Comparison of ENCODE assay signal across 8 cellular contexts in genomic region chr19:18464646-18465045, GRCh38. TPM values are rescaled to one million over a fixed set of nuclear protein-coding genes. Genes with fewer than 3 reads are reported as not detected.
DNase-seq lines count a peak whose midpoint lies in the region; ATAC-seq, FAIRE-seq and TF ChIP-seq lines count a peak whose summit lies in the region.

No MANE protein-coding gene starts in this region.

- TF ChIP-seq CTCF in K562 (IDR thresholded peaks at IDR 0.05 in 2 of 3, conservative IDR thresholded peaks at IDR 0.05 in 1 of 3; ENCODE audit: insufficient read depth in 2 of 3, low read depth in 1 of 3, low read length in 3 of 3) (no peak), left lung (IDR thresholded peaks at IDR 0.05) (no peak), tibial nerve (IDR thresholded peaks at IDR 0.05) (peak in 1 of 5 experiments; percentile 5)

- H3K27me3 ChIP-seq in K562 (ENCODE audit: control insufficient read depth in 2 of 2, insufficient read depth in 2 of 2, low read length in 2 of 2) (no peaks in the 10 kb centered on the region), left lung (no peaks in the 10 kb centered on the region), tibial nerve (no peaks in the 10 kb centered on the region)

- H3K9me3 ChIP-seq in K562 (replicated peaks; ENCODE audit: control insufficient read depth, insufficient read depth, low read depth, low read length) (no peaks in the 10 kb centered on the region), left lung (no peaks in the 10 kb centered on the region), tibial nerve (no peaks in the 10 kb centered on the region)

- peak overlapping the region in 1 of 2 experiments; percentile 47; a peak in 2 of 4 replicates for H3K9ac ChIP-seq in K562 (ENCODE audit: insufficient read depth in 1 of 2, low read depth in 2 of 2, low read length in 2 of 2)

- CTCF ChIA-PET in K562 (lab: Yijun Ruan, JAX; ENCODE audit: low intra/inter-chr PET ratio) = no interaction called here

- H3K4me3 ChIP-seq in K562 (no peak overlapping the region), left lung (no peak overlapping the region), tibial nerve (no peak overlapping the region)

- H4K20me1 ChIP-seq in K562 (replicated peaks; ENCODE audit: control insufficient read depth, insufficient read depth, low read length) = peaks cover 29% of the 10 kb centered on the region

- intact Hi-C loops in K562 (cut with micrococcal nuclease) = loop anchor here (5.0 kb wide), 1 partner anchor 213 kb away; no protein-coding TSS in a partner anchor
- intact Hi-C loops in left lung (cut with DNase I) = loop anchor here in 1 of 2 donors (10.0 kb wide), 1 partner anchor 100 kb away; no protein-coding TSS in a partner anchor

- DNase-seq in NCI-H2171 treated with DMSO at 0.1 percent for 48 hours (lab: John Stamatoyannopoulos, UW) = peak; percentile 32
- no peak for DNase-seq in NCI-H2171 (lab: John Stamatoyannopoulos, UW)
- DNase-seq in K562 (ENCODE audit: extremely low read depth in 1 of 4, low spot score in 3 of 4) = no peak
- DNase-seq in left lung = peak; percentile 52 to 81
- peak; percentile 76 to 84 for DNase-seq in tibial nerve (ENCODE audit: low spot score in 2 of 2)
- DNase-seq in HK-2 (ENCODE audit: unreplicated experiment) = no peak

- WGBS in K562 (ENCODE audit: insufficient coverage, low coverage, missing lambda C conversion rate) = 54% methylated on average over 8 of the region's 8 CpGs
- 9% methylated on average over 6 to 7 of the region's 8 CpGs for WGBS in tibial nerve, 2 donors

- POLR2A ChIA-PET in K562 (lab: Yijun Ruan, JAX) = interaction anchor here (0.6 to 1.4 kb wide), 4 partner anchors 11 to 506 kb away, joined by 3 to 6 read pairs (median 3); no protein-coding TSS in a partner anchor

- H3K4me2 ChIP-seq in K562 (ENCODE audit: insufficient read depth, low read length) = no peak overlapping the region

- no peak overlapping the region for H2AFZ ChIP-seq in K562 (ENCODE audit: low read depth, low read length)

- in situ Hi-C loops in K562 (cut with MboI) = loop anchor here (5.0 kb wide), 1 partner anchor 213 kb away; no protein-coding TSS in a partner anchor

- no TSS peak for BruUV-seq in K562 (replicated peaks; lab: Mats Ljungman, UMichigan)

- H3K4me1 ChIP-seq in K562 (replicated peaks in 1 of 2; ENCODE audit: control insufficient read depth in 2 of 2, insufficient read depth in 2 of 2, low read length in 2 of 2) = peaks cover 0 to 64% of the 10 kb centered on the region in 2 experiments; a peak in 3 of 5 replicates
- peaks cover 15 to 51% of the 10 kb centered on the region in 2 donors for H3K4me1 ChIP-seq in left lung
- H3K4me1 ChIP-seq in tibial nerve = peaks cover 0 to 72% (median 34%) of the 10 kb centered on the region in 4 donors

- ATAC-seq in K562 (no peak), left lung (peak; percentile 79), HG03565 (IDR thresholded peaks at IDR 0.05; ENCODE audit: unreplicated experiment) (no peak), GM21529 (IDR thresholded peaks at IDR 0.05; ENCODE audit: unreplicated experiment) (no peak)

- TF ChIP-seq RAD21 in K562 (CRISPR knock-in tag; conservative IDR thresholded peaks at IDR 0.05 in 1 of 2, IDR thresholded peaks at IDR 0.05 in 1 of 2) = no peak

- no peak for TF ChIP-seq EP300 in K562 (IDR thresholded peaks at IDR 0.05; ENCODE audit: low read length)
- peak in 1 of 2 donors; percentile 75 for TF ChIP-seq EP300 in tibial nerve (IDR thresholded peaks at IDR 0.05)

- H3K36me3 ChIP-seq in K562 (ENCODE audit: control insufficient read depth, insufficient read depth, low read length) (peaks cover 47% of the 10 kb centered on the region), left lung (peaks cover 0 to 64% of the 10 kb centered on the region in 2 donors), tibial nerve (peaks cover 4 to 27% (median 12%) of the 10 kb centered on the region in 3 donors)

- peaks cover 20% of the 10 kb centered on the region for H3K79me2 ChIP-seq in K562 (ENCODE audit: control insufficient read depth, insufficient read depth, low read length)

- peaks cover 10% of the 10 kb centered on the region for H3K9me1 ChIP-seq in K562 (ENCODE audit: control insufficient read depth, insufficient read depth, low read length)

- no peak for TF ChIP-seq POLR2A in K562 (conservative IDR thresholded peaks at IDR 0.05)
- TF ChIP-seq POLR2A in tibial nerve (IDR thresholded peaks at IDR 0.05) = peak in 1 of 2 donors; percentile 34

- FAIRE-seq in K562 (lab: Jason Lieb, UNC) = no peak

- H3K27ac ChIP-seq in K562 (ENCODE audit: extremely low read depth, low read depth, low read length) = no peak overlapping the region
- H3K27ac ChIP-seq in left lung = peak overlapping the region; percentile 72 to 79
- peak overlapping the region; percentile 62 to 87 (median 83) for H3K27ac ChIP-seq in tibial nerve

TF ChIP-seq in K562, 482 proteins besides CTCF, POLR2A, EP300 and RAD21:
- peak; percentile 77 for TF ChIP-seq ZNF263 (CRISPR knock-in tag; IDR thresholded peaks at IDR 0.05; ENCODE audit: borderline replicate concordance)
- TF ChIP-seq, protein P1, sequence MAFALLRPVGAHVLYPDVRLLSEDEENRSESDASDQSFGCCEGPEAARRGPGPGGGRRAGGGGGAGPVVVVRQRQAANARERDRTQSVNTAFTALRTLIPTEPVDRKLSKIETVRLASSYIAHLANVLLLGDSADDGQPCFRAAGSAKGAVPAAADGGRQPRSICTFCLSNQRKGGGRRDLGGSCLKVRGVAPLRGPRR (CRISPR knock-in tag; IDR thresholded peaks at IDR 0.05) = no peak
TF ChIP-seq in K562: peak in this region for 1.

RNA-seq across cellular contexts. Expression of gene ISYNA1, which starts 26.7 kb away (rescaled TPM):
- 155 and 651 TPM in 2 replicates for total RNA-seq in K562 (2011; cell fraction: chromatin; rRNA removed; ENCODE audit: low replicate concordance)
- 616 and 678 TPM in 2 replicates for total RNA-seq in K562 (2011; cell fraction: nucleolus; rRNA removed)
- total RNA-seq in K562 (2011; cell fraction: nucleoplasm; rRNA removed) = 226 and 284 TPM in 2 replicates
- total RNA-seq in K562 (2014; rRNA removed) = 180 and 202 TPM in 2 replicates
- 14.6 and 32.0 TPM in 2 replicates for total RNA-seq in K562 (2014; rRNA removed; fragmentation: Illumina TruSeq; extraction: Trizol)
- 93.2 and 96.8 TPM in 2 replicates for total RNA-seq in K562 (2015; rRNA removed; fragmentation: Illumina TruSeq; extraction: Trizol)
- 435 and 460 TPM in 2 replicates for total RNA-seq in K562 (2021)
- polyA plus RNA-seq in K562 (2011; rRNA removed) = 99.3 and 191 TPM in 2 replicates
- 148 and 356 TPM in 2 replicates for polyA plus RNA-seq in K562 (2011; cell fraction: cytosol; rRNA removed)
- 1,012 and 1,382 TPM in 2 replicates for polyA plus RNA-seq in K562 (2011; cell fraction: nucleus; rRNA removed)
- 319 and 453 TPM in 2 replicates for polyA plus RNA-seq in K562 (2012)
- 73.2 and 198 TPM in 2 replicates for polyA plus RNA-seq in K562 (2014; fragmentation: Illumina TruSeq; extraction: Trizol)
- polyA plus RNA-seq in K562 (2014; fragmentation: Nextera tagmentation; extraction: Ambion mirVana) = 10 to 100 TPM; 21.8 to 57.6 TPM
- polyA plus RNA-seq in K562 (2014; rRNA removed) = 376 and 380 TPM in 2 replicates
- polyA minus RNA-seq in K562 (2011; rRNA and poly(A)+ RNA removed) = 36.7 and 52.6 TPM in 2 replicates
- 173 and 245 TPM in 2 replicates for polyA minus RNA-seq in K562 (2011; cell fraction: cytosol; rRNA and poly(A)+ RNA removed)
- 114 and 124 TPM in 2 replicates for polyA minus RNA-seq in K562 (2011; cell fraction: nucleus; rRNA and poly(A)+ RNA removed)
- total RNA-seq in left lung = 10 to 100 TPM; 22.8 to 43.9 TPM
- total RNA-seq in tibial nerve = 10 to 100 TPM; 43.5 to 82.2 (median 52.4) TPM

RNA-seq across cellular contexts. Expression of gene SSBP4, which starts 45.4 kb away (rescaled TPM):
- total RNA-seq in K562 (2011; cell fraction: chromatin; rRNA removed; ENCODE audit: low replicate concordance) = 28.5 and 141 TPM in 2 replicates
- total RNA-seq in K562 (2011; cell fraction: nucleolus; rRNA removed) = 209 and 228 TPM in 2 replicates
- total RNA-seq in K562 (2011; cell fraction: nucleoplasm; rRNA removed) = 68.6 and 76.2 TPM in 2 replicates
- total RNA-seq in K562 (2014; rRNA removed) (125 and 188 TPM in 2 replicates), K562 (2014; rRNA removed; fragmentation: Illumina TruSeq; extraction: Trizol) (21.2 and 21.4 TPM in 2 replicates), K562 (2015; rRNA removed; fragmentation: Illumina TruSeq; extraction: Trizol) (72.3 and 76.3 TPM in 2 replicates), K562 (2021) (189 TPM in 2 replicates), left lung (10 to 100 TPM; 49.8 to 79.9 TPM), tibial nerve (100 to 1,000 TPM in 1 of 4 donors, 10 to 100 TPM in 3; 67.4 to 172 (median 84.2) TPM)
- polyA plus RNA-seq in K562 (2011; rRNA removed) (20.1 and 25.9 TPM in 2 replicates), K562 (2014; fragmentation: Illumina TruSeq; extraction: Trizol) (39.0 and 114 TPM in 2 replicates), K562 (2014; fragmentation: Nextera tagmentation; extraction: Ambion mirVana) (1 to 10 TPM; 1.1 to 1.9 TPM), K562 (2014; rRNA removed) (119 and 133 TPM in 2 replicates)
- polyA plus RNA-seq in K562 (2011; cell fraction: cytosol; rRNA removed) = 25.4 and 118 TPM in 2 replicates
- 134 and 296 TPM in 2 replicates for polyA plus RNA-seq in K562 (2011; cell fraction: nucleus; rRNA removed)
- 81.3 and 110 TPM in 2 replicates for polyA plus RNA-seq in K562 (2012)
- 3.6 and 7.0 TPM in 2 replicates for polyA minus RNA-seq in K562 (2011; rRNA and poly(A)+ RNA removed)
- polyA minus RNA-seq in K562 (2011; cell fraction: cytosol; rRNA and poly(A)+ RNA removed) = 37.3 and 43.8 TPM in 2 replicates
- polyA minus RNA-seq in K562 (2011; cell fraction: nucleus; rRNA and poly(A)+ RNA removed) = 85.0 and 105 TPM in 2 replicates

RNA-seq across cellular contexts. Expression of gene ELL, which starts 57.2 kb away (rescaled TPM):
- total RNA-seq in K562 (2011; cell fraction: chromatin; rRNA removed; ENCODE audit: low replicate concordance) = 26.9 and 68.3 TPM in 2 replicates
- total RNA-seq in K562 (2011; cell fraction: nucleolus; rRNA removed) = 36.6 and 44.4 TPM in 2 replicates
- total RNA-seq in K562 (2011; cell fraction: nucleoplasm; rRNA removed) = 26.0 and 26.8 TPM in 2 replicates
- total RNA-seq in K562 (2014; rRNA removed) = 12.9 and 16.3 TPM in 2 replicates
- 2.8 and 3.2 TPM in 2 replicates for total RNA-seq in K562 (2014; rRNA removed; fragmentation: Illumina TruSeq; extraction: Trizol)
- total RNA-seq in K562 (2015; rRNA removed; fragmentation: Illumina TruSeq; extraction: Trizol) = 5.4 and 6.0 TPM in 2 replicates
- 22.1 and 22.5 TPM in 2 replicates for total RNA-seq in K562 (2021)
- polyA plus RNA-seq in K562 (2011; rRNA removed) = 4.0 and 9.2 TPM in 2 replicates
- polyA plus RNA-seq in K562 (2011; cell fraction: cytosol; rRNA removed) = 4.9 and 11.1 TPM in 2 replicates
- polyA plus RNA-seq in K562 (2011; cell fraction: nucleus; rRNA removed) = 14.6 and 22.8 TPM in 2 replicates
- polyA plus RNA-seq in K562 (2012) = 12.3 and 14.0 TPM in 2 replicates
- polyA plus RNA-seq in K562 (2014; fragmentation: Illumina TruSeq; extraction: Trizol) = 4.1 and 9.6 TPM in 2 replicates
- under 1 TPM; 0.24 to 0.45 TPM for polyA plus RNA-seq in K562 (2014; fragmentation: Nextera tagmentation; extraction: Ambion mirVana)
- 9.0 and 13.2 TPM in 2 replicates for polyA plus RNA-seq in K562 (2014; rRNA removed)
- polyA minus RNA-seq in K562 (2011; rRNA and poly(A)+ RNA removed) = 2.8 and 4.1 TPM in 2 replicates
- 7.6 and 14.9 TPM in 2 replicates for polyA minus RNA-seq in K562 (2011; cell fraction: cytosol; rRNA and poly(A)+ RNA removed)
- 7.0 and 10.7 TPM in 2 replicates for polyA minus RNA-seq in K562 (2011; cell fraction: nucleus; rRNA and poly(A)+ RNA removed)
- total RNA-seq in left lung = 10 to 100 TPM; 13.3 to 22.9 TPM
- 10 to 100 TPM; 13.8 to 45.9 (median 26.0) TPM for total RNA-seq in tibial nerve

Comparison
In these comparisons a context has a peak if more than half of its experiments do, and no peak if none do; other contexts are left out.
1. DNase-seq: peak in NCI-H2171 treated with DMSO at 0.1 percent for 48 hours (single experiment), left lung (2 of 2) and tibial nerve (2 of 2); none in NCI-H2171 (single experiment), K562 (0 of 4) and HK-2 (single experiment).